Comparison of ENCODE assay signal across 13 cellular contexts in genomic region chr5:137605377-137605776, GRCh38.
DNase-seq lines count a peak whose midpoint lies in the region; TF ChIP-seq lines count a peak whose summit lies in the region.
"Had no signal": no experiment of that assay in that cellular context is flagged by ENCODE, and none has a peak within 500 bp of the region (broad histone marks: within the 10 kb centered on the region; RNA-seq: fewer than 3 reads in every experiment).

No MANE protein-coding gene starts in this region.

- no TSS peak for BruUV-seq in Calu3 (replicated peaks; lab: Mats Ljungman, UMichigan)

- H3K27ac ChIP-seq in SJCRH30 = no peak overlapping the region
- H3K27ac ChIP-seq in tibial nerve = no peak overlapping the region
- H3K27ac ChIP-seq: uterus had no signal

- peaks cover 4% of the 10 kb centered on the region for H3K36me3 Mint-ChIP-seq in Calu3 (ENCODE audit: insufficient read depth, unreplicated experiment)
- H3K36me3 Mint-ChIP-seq: CD4-positive, CD25-positive, alpha-beta regulatory T cell had no signal

- H3K27ac Mint-ChIP-seq in Calu3 (ENCODE audit: unreplicated experiment) = no peak overlapping the region

- H3K4me1 ChIP-seq in SJCRH30 = no peaks in the 10 kb centered on the region
- no peaks in the 10 kb centered on the region for H3K4me1 ChIP-seq in tibial nerve
- H3K4me1 ChIP-seq: uterus had no signal

- DNase-seq in SIG-M5 treated with dmso at 0.1 percent for 504 hours (lab: John Stamatoyannopoulos, UW; ENCODE audit: unreplicated experiment) (peak; percentile 15), SIG-M5 (lab: John Stamatoyannopoulos, UW) (no peak), NCI-H2227 (lab: John Stamatoyannopoulos, UW; ENCODE audit: unreplicated experiment) (peak; percentile 20), cerebellar cortex (ENCODE audit: low spot score) (peak; percentile 90), retinal pigment epithelial cell (ENCODE audit: low read depth) (no peak), SJCRH30 (no peak), Calu3 (no peak), tibial nerve (ENCODE audit: low spot score in 2 of 2) (no peak)
- DNase-seq: activated gamma-delta T cell; CD4-positive, CD25-positive, alpha-beta regulatory T cell; stimulated activated CD4-positive, alpha-beta T cell treated with anti-CD3 and anti-CD28 coated beads, Interleukin-4, amount 100 ng/mL, for 1 hour; uterus had no signal

- no peaks in the 10 kb centered on the region for H3K36me3 ChIP-seq in SJCRH30
- no peaks in the 10 kb centered on the region for H3K36me3 ChIP-seq in tibial nerve
- H3K36me3 ChIP-seq: uterus had no signal

- no peaks in the 10 kb centered on the region for H3K9me3 Mint-ChIP-seq in Calu3 (ENCODE audit: low read depth, unreplicated experiment)

- H3K4me3 ChIP-seq in retinal pigment epithelial cell (ENCODE audit: low read length) (no peak overlapping the region), SJCRH30 (no peak overlapping the region), tibial nerve (no peak overlapping the region)
- H3K4me3 ChIP-seq: K562, uterus had no signal

- peaks cover 86% of the 10 kb centered on the region for H3K27me3 Mint-ChIP-seq in Calu3 (ENCODE audit: unreplicated experiment)

- no peak for TF ChIP-seq POLR2A in tibial nerve (IDR thresholded peaks at IDR 0.05)

- TF ChIP-seq CTCF in retinal pigment epithelial cell (conservative IDR thresholded peaks at IDR 0.05; ENCODE audit: low read depth, low read length) (peak; percentile 59), Calu3 (IDR thresholded peaks at IDR 0.05; ENCODE audit: unreplicated experiment) (no peak), tibial nerve (IDR thresholded peaks at IDR 0.05) (peak in 1 of 5 experiments; percentile 17)

- 34 to 40% methylated on average over 4 of the region's 4 CpGs for WGBS in tibial nerve, 2 donors

- H3K9me3 ChIP-seq in SJCRH30 (replicated peaks) (no peaks in the 10 kb centered on the region), tibial nerve (no peaks in the 10 kb centered on the region)
- H3K9me3 ChIP-seq: uterus had no signal

- H3K4me3 Mint-ChIP-seq in Calu3 (ENCODE audit: low read depth, unreplicated experiment) = no peak overlapping the region
- H3K4me3 Mint-ChIP-seq: CD4-positive, CD25-positive, alpha-beta regulatory T cell had no signal

- intact Hi-C loops in Calu3 (cut with micrococcal nuclease; ENCODE audit: unreplicated experiment) = loop anchor here (1.0 kb wide), 1 partner anchor 285 kb away; no protein-coding TSS in a partner anchor

- H3K27me3 ChIP-seq in SJCRH30 = peaks cover 22% of the 10 kb centered on the region; the same call in 1 of the 2 replicates
- no peaks in the 10 kb centered on the region for H3K27me3 ChIP-seq in tibial nerve
- H3K27me3 ChIP-seq: uterus had no signal

- H3K4me1 Mint-ChIP-seq in Calu3 (ENCODE audit: low read depth, unreplicated experiment) = no peaks in the 10 kb centered on the region
- H3K4me1 Mint-ChIP-seq: CD4-positive, CD25-positive, alpha-beta regulatory T cell had no signal

- no peak for TF ChIP-seq EP300 in tibial nerve (IDR thresholded peaks at IDR 0.05)

- CTCF ChIA-PET in Calu3 (lab: Charles Lee) = interaction anchor here (0.7 to 2.1 kb wide), 9 partner anchors 11 to 395 kb away, joined by 3 to 21 read pairs (median 3); no protein-coding TSS in a partner anchor

Comparison
In these comparisons a context has a peak if more than half of its experiments do, and no peak if none do; other contexts are left out.
1. DNase-seq: peak in SIG-M5 treated with dmso at 0.1 percent for 504 hours (single experiment), NCI-H2227 (single experiment) and cerebellar cortex (single experiment); none in SIG-M5 (single experiment), retinal pigment epithelial cell (single experiment), SJCRH30 (0 of 2), Calu3 (single experiment) and tibial nerve (0 of 2).